8 cellular contexts compared by ENCODE assay signal in the genomic region with DNA sequence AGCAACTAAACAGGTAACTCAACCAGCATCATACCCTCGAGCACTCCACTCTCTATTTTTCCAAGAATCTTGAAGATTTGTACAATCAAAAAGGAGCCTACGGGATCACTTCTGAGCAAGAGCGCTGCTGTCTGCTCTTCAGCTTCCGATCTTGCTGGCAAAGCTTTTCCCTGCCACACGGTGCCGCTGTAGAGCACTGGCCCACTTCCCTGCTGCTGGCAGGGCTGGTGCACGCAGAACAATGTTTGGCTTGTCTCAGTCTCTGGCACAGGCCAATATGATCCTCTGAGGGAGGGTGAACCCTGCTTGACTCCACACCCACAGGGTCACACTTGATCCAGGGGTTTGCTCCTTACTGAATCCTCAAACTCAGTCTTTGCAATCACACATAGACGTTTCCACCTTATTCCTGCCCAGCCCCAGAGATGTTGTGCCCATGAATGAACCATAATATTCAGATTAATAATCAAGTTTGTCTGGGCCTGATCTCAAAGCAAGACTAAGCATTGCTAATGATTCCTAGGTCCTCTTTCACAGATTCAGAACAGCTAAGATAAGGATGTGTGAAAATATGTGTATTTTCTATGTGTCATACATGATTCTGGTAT.
DNase-seq lines count a peak whose midpoint lies in the region; ATAC-seq and TF ChIP-seq lines count a peak whose summit lies in the region.

No MANE protein-coding gene starts in this region.

- peak; percentile 19 for DNase-seq in activated naive CD4-positive, alpha-beta T cell treated with Interleukin-2 at 50 U/mL for 16 hours
- no peak for DNase-seq in activated naive CD4-positive, alpha-beta T cell (lab: John Stamatoyannopoulos, UW)
- DNase-seq in NCI-H2029 treated with DMSO at 0.1 percent for 48 hours (lab: John Stamatoyannopoulos, UW) (peak; percentile 54), foreskin melanocyte (peak; percentile 78), osteocyte (ENCODE audit: extremely low spot score, unreplicated experiment) (no peak)
- DNase-seq in activated T-cell treated with anti-CD3 and anti-CD28 coated beads, Interleukin-2, amount 50 U/mL, for 1 hour = peak; percentile 17

- H3K4me3 Mint-ChIP-seq in osteocyte (ENCODE audit: unreplicated experiment) = no peak overlapping the region

- H3K4me1 Mint-ChIP-seq in osteocyte (ENCODE audit: unreplicated experiment) = peaks cover 51% of the 10 kb centered on the region

- H3K36me3 Mint-ChIP-seq in osteocyte (ENCODE audit: unreplicated experiment) = peaks cover 2% of the 10 kb centered on the region

- no peaks in the 10 kb centered on the region for H3K27me3 Mint-ChIP-seq in osteocyte (ENCODE audit: unreplicated experiment)

- TF ChIP-seq CTCF in osteocyte (IDR thresholded peaks at IDR 0.05) = peak; percentile 78

- peak overlapping the region; percentile 5 for H3K27ac Mint-ChIP-seq in osteocyte (ENCODE audit: unreplicated experiment)

- ATAC-seq in HG02642 (IDR thresholded peaks at IDR 0.05; ENCODE audit: poor library complexity, unreplicated experiment) (peak; percentile 94), GM18517 (IDR thresholded peaks at IDR 0.05; ENCODE audit: unreplicated experiment) (no peak)

- peaks cover 13% of the 10 kb centered on the region for H3K9me3 Mint-ChIP-seq in osteocyte (ENCODE audit: unreplicated experiment)

Comparison
In these comparisons a context has a peak if more than half of its experiments do, and no peak if none do; other contexts are left out.
1. DNase-seq: peak in activated naive CD4-positive, alpha-beta T cell treated with Interleukin-2 at 50 U/mL for 16 hours (single experiment), NCI-H2029 treated with DMSO at 0.1 percent for 48 hours (single experiment), activated T-cell treated with anti-CD3 and anti-CD28 coated beads, Interleukin-2, amount 50 U/mL, for 1 hour (single experiment) and foreskin melanocyte (single experiment); none in activated naive CD4-positive, alpha-beta T cell (0 of 4) and osteocyte (single experiment).